Comparison of ENCODE assay signal across 20 cellular contexts in the genomic region with DNA sequence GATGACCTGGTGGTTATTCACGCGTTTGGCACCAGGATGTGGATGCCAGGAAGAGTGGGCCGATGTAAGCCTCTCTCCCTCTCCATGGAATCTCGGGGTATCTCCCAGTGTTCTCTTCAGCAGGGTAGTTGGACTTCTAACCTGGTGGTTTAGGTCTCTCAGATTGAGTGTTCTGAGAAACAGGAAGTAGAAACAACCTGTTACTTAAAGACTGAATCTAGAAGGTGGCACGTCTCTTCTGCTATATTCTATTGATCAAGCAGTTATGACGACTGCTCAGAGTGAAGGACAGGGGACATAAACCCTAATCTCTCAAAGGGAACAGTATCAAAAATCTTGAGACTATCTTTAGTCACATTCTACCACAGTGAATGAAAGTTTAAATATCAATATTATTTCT.
DNase-seq lines count a peak whose midpoint lies in the region; ATAC-seq and TF ChIP-seq lines count a peak whose summit lies in the region.
"Had no signal": no experiment of that assay in that cellular context is flagged by ENCODE, and none has a peak within 500 bp of the region (broad histone marks: within the 10 kb centered on the region; RNA-seq: fewer than 3 reads in every experiment).

No MANE protein-coding gene starts in this region.

- H2BK15ac ChIP-seq in IMR-90 (ENCODE audit: low read depth, low read length) (no peak overlapping the region), neuronal stem cell (ENCODE audit: low read length) (no peak overlapping the region)

- H3K4me2 ChIP-seq in IMR-90 (ENCODE audit: low read depth, low read length) (no peak overlapping the region), OCI-LY3 (ENCODE audit: low read length) (no peak overlapping the region), neuronal stem cell (ENCODE audit: insufficient read depth, low read length, poor library complexity, severe bottlenecking) (no peak overlapping the region)
- H3K4me2 ChIP-seq: A549; BLaER1 treated with 17β-estradiol and CSF1 and Interleukin-3, amounts not matched to agents 10 nM and 100 nM; GM23338 had no signal

- no peak for TF ChIP-seq POLR2A in IMR-90 (IDR thresholded peaks at IDR 0.05; ENCODE audit: low read depth, low read length)

- no peaks in the 10 kb centered on the region for H3K79me2 ChIP-seq in OCI-LY3 (ENCODE audit: low read length)

- H2AFZ ChIP-seq in IMR-90 (replicated peaks; ENCODE audit: low read length, poor library complexity) (peak overlapping the region; percentile 8), OCI-LY3 (ENCODE audit: low read depth, low read length) (peak overlapping the region; percentile 42; the same call in 1 of the 2 replicates), neuronal stem cell (ENCODE audit: low read length) (peak overlapping the region; percentile 7)
- H2AFZ ChIP-seq: GM23338 had no signal

- POLR2A ChIA-PET in IMR-90 (lab: Charles Lee; ENCODE audit: unreplicated experiment) = no interaction called here

- H3K18ac ChIP-seq in IMR-90 (ENCODE audit: low read depth, low read length) (peak overlapping the region; percentile 64; the same call in 1 of the 2 replicates), neuronal stem cell (ENCODE audit: low read length) (no peak overlapping the region)

- H3K27ac ChIP-seq in IMR-90 (ENCODE audit: insufficient read depth, low read length) = no peak overlapping the region
- no peak overlapping the region for H3K27ac ChIP-seq in OCI-LY3 (ENCODE audit: low read length)
- no peak overlapping the region for H3K27ac ChIP-seq in neuronal stem cell (replicated peaks; ENCODE audit: low read length)
- H3K27ac ChIP-seq: A549; BLaER1 treated with 17β-estradiol and CSF1 and Interleukin-3, amounts not matched to agents 10 nM and 100 nM had no signal

- H3K27me3 ChIP-seq in IMR-90 (ENCODE audit: control insufficient read depth, insufficient read depth, low read length) (no peaks in the 10 kb centered on the region), OCI-LY3 (ENCODE audit: low read depth, low read length) (no peaks in the 10 kb centered on the region), neuronal stem cell (ENCODE audit: control insufficient read depth in 3 of 3, insufficient read depth in 3 of 3, low read depth in 1 of 3, low read length in 3 of 3) (no peaks in the 10 kb centered on the region)
- H3K27me3 ChIP-seq: BE2C; BLaER1 treated with 17β-estradiol and CSF1 and Interleukin-3, amounts not matched to agents 10 nM and 100 nM had no signal

- H4K20me1 ChIP-seq in IMR-90 (ENCODE audit: insufficient read depth, low read length) (no peaks in the 10 kb centered on the region), OCI-LY3 (ENCODE audit: insufficient read depth, low read length) (no peaks in the 10 kb centered on the region)
- H4K20me1 ChIP-seq: BLaER1 treated with 17β-estradiol and CSF1 and Interleukin-3, amounts not matched to agents 10 nM and 100 nM had no signal

- no peak overlapping the region for H3K14ac ChIP-seq in IMR-90 (replicated peaks; ENCODE audit: low read depth, low read length)
- H3K14ac ChIP-seq in neuronal stem cell (ENCODE audit: low read length) = no peak overlapping the region

- no peak overlapping the region for H2BK12ac ChIP-seq in neuronal stem cell (ENCODE audit: low read length)

- no peak overlapping the region for H4K5ac ChIP-seq in IMR-90 (ENCODE audit: low read depth, low read length)

- H3K9me3 ChIP-seq in IMR-90 (ENCODE audit: control insufficient read depth, insufficient read depth, low read length) = peaks cover 2% of the 10 kb centered on the region; the same call in 1 of the 2 replicates
- H3K9me3 ChIP-seq in OCI-LY3 (ENCODE audit: insufficient read depth, low read length) = no peaks in the 10 kb centered on the region
- no peaks in the 10 kb centered on the region for H3K9me3 ChIP-seq in neuronal stem cell (replicated peaks in 1 of 2; ENCODE audit: control insufficient read depth in 2 of 2, insufficient read depth in 1 of 2, low read depth in 1 of 2, low read length in 2 of 2)
- H3K9me3 ChIP-seq: A549; BE2C; BLaER1 treated with 17β-estradiol and CSF1 and Interleukin-3, amounts not matched to agents 10 nM and 100 nM had no signal

- TF ChIP-seq RAD21 in IMR-90 (IDR thresholded peaks at IDR 0.05; ENCODE audit: low read length) = no peak

- in situ Hi-C loops in IMR-90 (cut with MboI; ENCODE audit: low sequenced_read_pairs) = no loop called here

- no peak overlapping the region for H3K56ac ChIP-seq in IMR-90 (ENCODE audit: extremely low read depth, insufficient read depth, low read length)

- H4K91ac ChIP-seq in IMR-90 (ENCODE audit: insufficient read depth, low read depth, low read length) (no peak overlapping the region), neuronal stem cell (ENCODE audit: low read depth, low read length, poor library complexity) (no peak overlapping the region)

- H2BK120ac ChIP-seq in IMR-90 (ENCODE audit: low read depth, low read length) = no peak overlapping the region; the same call in 1 of the 2 replicates
- no peak overlapping the region for H2BK120ac ChIP-seq in neuronal stem cell (ENCODE audit: low read depth, low read length)

- H3K4me1 ChIP-seq in IMR-90 (ENCODE audit: control insufficient read depth, insufficient read depth, low read length) = no peaks in the 10 kb centered on the region
- H3K4me1 ChIP-seq in OCI-LY3 (ENCODE audit: low read length) = peaks cover 5% of the 10 kb centered on the region; the same call in 1 of the 2 replicates
- H3K4me1 ChIP-seq in neuronal stem cell (ENCODE audit: control insufficient read depth in 2 of 2, insufficient read depth in 1 of 2, low read depth in 1 of 2, low read length in 2 of 2) = no peaks in the 10 kb centered on the region
- H3K4me1 ChIP-seq: A549; BE2C; BLaER1 treated with 17β-estradiol and CSF1 and Interleukin-3, amounts not matched to agents 10 nM and 100 nM had no signal

- H2BK20ac ChIP-seq in IMR-90 (ENCODE audit: low read depth, low read length) = no peak overlapping the region

- H3K4me3 ChIP-seq in IMR-90 (ENCODE audit: insufficient read depth, low read depth, low read length) (no peak overlapping the region), OCI-LY3 (ENCODE audit: low read length) (no peak overlapping the region), neuronal stem cell (ENCODE audit: low read length in 2 of 2) (no peak overlapping the region)
- H3K4me3 ChIP-seq: A549; BLaER1 treated with 17β-estradiol and CSF1 and Interleukin-3, amounts not matched to agents 10 nM and 100 nM; GM23338 had no signal

- H3K9ac ChIP-seq in IMR-90 (ENCODE audit: low read depth, low read length) = no peak overlapping the region
- H3K9ac ChIP-seq in OCI-LY3 (ENCODE audit: low read length) = no peak overlapping the region
- no peak overlapping the region for H3K9ac ChIP-seq in neuronal stem cell (ENCODE audit: low read depth, low read length, poor library complexity)
- H3K9ac ChIP-seq: BLaER1 treated with 17β-estradiol and CSF1 and Interleukin-3, amounts not matched to agents 10 nM and 100 nM had no signal

- H3K36me3 ChIP-seq in IMR-90 (ENCODE audit: control insufficient read depth, insufficient read depth, low read length) (no peaks in the 10 kb centered on the region), OCI-LY3 (replicated peaks; ENCODE audit: low read depth, low read length) (no peaks in the 10 kb centered on the region), neuronal stem cell (replicated peaks in 1 of 2; ENCODE audit: control insufficient read depth in 2 of 2, insufficient read depth in 2 of 2, low read length in 2 of 2) (no peaks in the 10 kb centered on the region)
- H3K36me3 ChIP-seq: BE2C; BLaER1 treated with 17β-estradiol and CSF1 and Interleukin-3, amounts not matched to agents 10 nM and 100 nM had no signal

- CTCF ChIA-PET in IMR-90 (lab: Yijun Ruan, JAX) = no interaction called here

- TF ChIP-seq CTCF in IMR-90 (conservative IDR thresholded peaks at IDR 0.05; ENCODE audit: low read depth, low read length) (no peak), OCI-LY3 (IDR thresholded peaks at IDR 0.05; ENCODE audit: low read depth, low read length) (no peak)

- no peak overlapping the region for H2BK5ac ChIP-seq in IMR-90 (ENCODE audit: low read depth, low read length, poor library complexity, severe bottlenecking)
- H2BK5ac ChIP-seq in neuronal stem cell (ENCODE audit: low read length) = no peak overlapping the region

- BruUV-seq in IMR-90 (replicated peaks; lab: Mats Ljungman, UMichigan) = no TSS peak

- H2AK5ac ChIP-seq in IMR-90 (ENCODE audit: low read depth, low read length) = no peak overlapping the region
- no peak overlapping the region for H2AK5ac ChIP-seq in neuronal stem cell (ENCODE audit: low read depth, low read length)

- DNase-seq in IMR-90 = no peak
- no peak for DNase-seq in neuronal stem cell (ENCODE audit: low spot score)
- DNase-seq: 8988T; ACHN; AML-193; BE2C; CD4-positive, alpha-beta T cell; CD8-positive, alpha-beta memory T cell; DMS53; DMS79 treated with DMSO at 0.1 percent for 48 hours; GF-D8; HCEC 1CT had no signal

- H3K4ac ChIP-seq in IMR-90 (ENCODE audit: low read depth, low read length) = no peak overlapping the region
- H3K4ac ChIP-seq in neuronal stem cell (ENCODE audit: low read length) = no peak overlapping the region

- H3K9me1 ChIP-seq in IMR-90 (ENCODE audit: insufficient read depth, low read length) = no peaks in the 10 kb centered on the region

- ATAC-seq in GM21717 (IDR thresholded peaks at IDR 0.05; ENCODE audit: unreplicated experiment) (peak; percentile 62), IMR-90 (ENCODE audit: low read depth) (no peak), HG03159 (IDR thresholded peaks at IDR 0.05; ENCODE audit: unreplicated experiment) (no peak), HG02610 (IDR thresholded peaks at IDR 0.05; ENCODE audit: unreplicated experiment) (no peak), HG03342 (IDR thresholded peaks at IDR 0.05; ENCODE audit: unreplicated experiment) (no peak)
- ATAC-seq: A549, GM23338 had no signal

- no CpG with 5 or more reads among the region's 6 CpGs for WGBS in IMR-90 (ENCODE audit: extremely low coverage in 2 of 2, insufficient read length in 1 of 2), 2 experiments
- no CpG with 5 or more reads among the region's 6 CpGs for WGBS in neuronal stem cell (ENCODE audit: extremely low coverage in 2 of 2, insufficient read length in 2 of 2, insufficient replicate concordance in 1 of 2), 2 donors

- H2AK9ac ChIP-seq in IMR-90 (replicated peaks; ENCODE audit: low read depth, low read length, poor library complexity) = no peak overlapping the region

- H3K23ac ChIP-seq in IMR-90 (ENCODE audit: low read depth, low read length) (no peak overlapping the region), neuronal stem cell (ENCODE audit: low read depth, low read length, poor library complexity) (no peak overlapping the region)

- intact Hi-C loops in IMR-90 (cut with micrococcal nuclease) = no loop called here

- dilution Hi-C loops in IMR-90 (cut with HindIII; ENCODE audit: low sequenced_read_pairs, unreplicated experiment) = no loop called here

- H3K79me1 ChIP-seq in IMR-90 (ENCODE audit: low read depth in 1 of 2, low read length in 2 of 2) (no peaks in the 10 kb centered on the region), neuronal stem cell (ENCODE audit: low read depth, low read length) (no peaks in the 10 kb centered on the region)

- H4K8ac ChIP-seq in IMR-90 (ENCODE audit: low read depth in 2 of 2, low read length in 2 of 2) (no peak overlapping the region), neuronal stem cell (ENCODE audit: low read depth, low read length) (no peak overlapping the region)

TF ChIP-seq in IMR-90, 13 proteins besides CTCF, POLR2A, EP300 and RAD21 (continues in another document):
- TF ChIP-seq SMC3 (IDR thresholded peaks at IDR 0.05; ENCODE audit: low read depth, low read length) (no peak), MAZ (IDR thresholded peaks at IDR 0.05; ENCODE audit: borderline replicate concordance, low read depth, low read length) (no peak)
